ENCODE assay signal across 8 cellular contexts in the genomic region with DNA sequence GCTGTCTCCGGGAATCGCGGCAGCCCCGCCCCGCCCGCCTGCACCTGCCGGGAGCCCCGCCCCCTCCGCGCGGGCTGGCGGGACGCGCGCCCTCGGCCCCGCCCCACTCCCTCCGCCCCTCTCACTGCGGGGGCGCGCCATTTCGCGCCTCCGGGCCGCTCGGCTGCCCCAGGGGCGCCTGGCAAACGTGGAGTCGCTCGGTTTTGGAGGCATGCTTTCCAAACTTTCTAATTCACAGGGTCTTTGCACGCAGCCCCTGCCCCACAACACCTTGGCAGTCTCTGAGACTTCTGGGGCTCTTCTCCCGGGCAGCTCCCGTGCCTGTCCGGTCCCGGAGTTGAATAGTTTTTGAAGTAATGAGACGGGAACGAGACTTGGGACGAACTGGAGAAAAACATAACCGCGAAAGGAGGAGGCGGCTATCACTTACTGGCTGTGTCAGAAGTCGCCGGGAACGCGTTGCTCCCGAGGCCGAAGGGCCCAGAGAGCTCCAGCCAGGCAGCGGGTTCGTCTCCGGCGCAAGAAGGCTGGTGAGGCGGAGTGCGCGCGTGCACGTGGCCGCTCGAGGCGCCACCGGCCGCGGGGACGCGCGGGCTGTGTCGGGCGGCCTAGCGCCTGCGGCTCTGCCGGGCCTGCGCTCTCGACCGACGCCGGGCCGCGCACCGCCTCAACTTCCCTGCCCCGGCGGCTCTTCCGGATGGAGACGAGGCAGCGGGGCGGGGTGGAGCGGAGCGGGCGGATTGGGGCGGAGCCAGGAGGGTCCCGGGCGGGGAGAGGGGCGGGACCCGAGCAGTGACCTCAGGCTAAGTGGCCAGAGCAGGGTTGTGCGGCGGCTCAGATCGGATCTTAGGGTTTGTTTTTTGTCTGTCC. TPM values are rescaled to one million over a fixed set of nuclear protein-coding genes. Genes with fewer than 3 reads are reported as not detected.
A peak's percentile ranks its signal among the peaks of the same experiment; 100 is the strongest.
DNase-seq lines count a peak whose midpoint lies in the region; ATAC-seq and TF ChIP-seq lines count a peak whose summit lies in the region.

MCM9 (minus strand) TSS at position 699 of the 870 bp plus-strand sequence. CDS start 3,436 bp downstream, outside the sequence.

- peak within 1 kb of the TSS; percentile 99 for H3K4me2 ChIP-seq in GM23338

- peaks cover 18% of the 10 kb centered on the region for H3K4me1 Mint-ChIP-seq in GM23338
- H3K4me1 Mint-ChIP-seq in activated T-helper 2 cell treated with anti-CD3 and anti-CD28 coated beads, Interferon-gamma antibody, Interleukin-2, Interleukin-4, amounts not matched to agents 10 μg/mL and 5 μg/mL and 100 μg/mL, durations not matched to agents 14 hours and 24 hours and 36 hours (ENCODE audit: low read depth), result peaks cover 29% of the 10 kb centered on the region
- H3K4me1 Mint-ChIP-seq in natural killer cell treated with Interleukin-12 subunit alpha and Interleukin-12 subunit beta and Interleukin-15 and Interleukin-18, amount 100 ng/mL, for 72 hours (ENCODE audit: low read depth in 2 of 2), result peaks cover 25 to 32% of the 10 kb centered on the region in 2 donors

- H3K27ac ChIP-seq in GM23338 (ENCODE audit: low read depth), result peak within 1 kb of the TSS; percentile 99
- H3K27ac ChIP-seq in RWPE2 (ENCODE audit: poor library complexity, severe bottlenecking), result peak within 1 kb of the TSS; percentile 78

- H3K36me3 Mint-ChIP-seq in GM23338 (ENCODE audit: low read depth), result peaks cover 53% of the 10 kb centered on the region
- peaks cover 38% of the 10 kb centered on the region for H3K36me3 Mint-ChIP-seq in activated T-helper 2 cell treated with anti-CD3 and anti-CD28 coated beads, Interferon-gamma antibody, Interleukin-2, Interleukin-4, amounts not matched to agents 10 μg/mL and 5 μg/mL and 100 μg/mL, durations not matched to agents 14 hours and 24 hours and 36 hours (ENCODE audit: low read depth)
- H3K36me3 Mint-ChIP-seq in natural killer cell treated with Interleukin-12 subunit alpha and Interleukin-12 subunit beta and Interleukin-15 and Interleukin-18, amount 100 ng/mL, for 72 hours, result no peaks in the 10 kb centered on the region

- peak within 1 kb of the TSS; percentile 100 for H2AFZ ChIP-seq in GM23338

- H3K27me3 ChIP-seq in GM23338 (ENCODE audit: insufficient read depth), result no peaks in the 10 kb centered on the region
- no peaks in the 10 kb centered on the region for H3K27me3 ChIP-seq in RWPE2 (ENCODE audit: insufficient read depth, poor library complexity, severe bottlenecking)

- peak within 1 kb of the TSS; percentile 94 for H3K27ac Mint-ChIP-seq in GM23338
- H3K27ac Mint-ChIP-seq in activated T-helper 2 cell treated with anti-CD3 and anti-CD28 coated beads, Interferon-gamma antibody, Interleukin-2, Interleukin-4, amounts not matched to agents 10 μg/mL and 5 μg/mL and 100 μg/mL, durations not matched to agents 14 hours and 24 hours and 36 hours, result peak within 1 kb of the TSS; percentile 96
- peak within 1 kb of the TSS; percentile 86 to 94 for H3K27ac Mint-ChIP-seq in natural killer cell treated with Interleukin-12 subunit alpha and Interleukin-12 subunit beta and Interleukin-15 and Interleukin-18, amount 100 ng/mL, for 72 hours

- H3K9me2 ChIP-seq in GM23338 (ENCODE audit: insufficient read depth), result no peaks in the 10 kb centered on the region; the same call in 1 of the 2 replicates

- intact Hi-C loops in activated T-helper 2 cell treated with anti-CD3 and anti-CD28 coated beads, Interferon-gamma antibody, Interleukin-2, Interleukin-4, amounts not matched to agents 10 μg/mL and 5 μg/mL and 100 μg/mL, durations not matched to agents 14 hours and 24 hours and 36 hours (cut with micrococcal nuclease), result loop anchor here (1.0 to 10.0 kb wide), 4 partner anchors 40 to 528 kb away; partner anchors contain the start of genes ASF1A, FAM184A and MAN1A1

- no peak for TF ChIP-seq CTCF in GM23338 (conservative IDR thresholded peaks at IDR 0.05; ENCODE audit: low read depth in 2 of 2)
- no peak for TF ChIP-seq CTCF in RWPE2 (IDR thresholded peaks at IDR 0.05; ENCODE audit: poor library complexity, severe bottlenecking)
- no peak for TF ChIP-seq CTCF in fibroblast of pulmonary artery (IDR thresholded peaks at IDR 0.05; ENCODE audit: low read length, missing control alignments)

- H3K4me3 ChIP-seq in GM23338, result peak within 1 kb of the TSS; percentile 99
- H3K4me3 ChIP-seq in RWPE2 (ENCODE audit: severe bottlenecking), result peak within 1 kb of the TSS; percentile 59
- H3K4me3 ChIP-seq in fibroblast of pulmonary artery (replicated peaks; ENCODE audit: low read depth, low read length), result peak within 1 kb of the TSS; percentile 93

- H3K36me3 ChIP-seq in GM23338 (ENCODE audit: insufficient read depth) (peaks cover 13% of the 10 kb centered on the region; the same call in 1 of the 2 replicates), RWPE2 (ENCODE audit: low read depth) (peaks cover 29% of the 10 kb centered on the region)

- H4K20me1 ChIP-seq in GM23338 (replicated peaks; ENCODE audit: insufficient read depth), result peaks cover 14% of the 10 kb centered on the region

- H3F3A ChIP-seq in GM23338 (replicated peaks; ENCODE audit: low read depth), result 0 out of 2 replicates have a peak, but pooled peaks cover 2% of the 10 kb centered on the region

- H3K4me1 ChIP-seq in GM23338 (ENCODE audit: insufficient read depth), result peaks cover 7% of the 10 kb centered on the region
- no peaks in the 10 kb centered on the region for H3K4me1 ChIP-seq in RWPE2 (ENCODE audit: insufficient read depth, poor library complexity, severe bottlenecking)

- peaks cover 22% of the 10 kb centered on the region for H3K9me3 Mint-ChIP-seq in GM23338
- peaks cover 15% of the 10 kb centered on the region for H3K9me3 Mint-ChIP-seq in activated T-helper 2 cell treated with anti-CD3 and anti-CD28 coated beads, Interferon-gamma antibody, Interleukin-2, Interleukin-4, amounts not matched to agents 10 μg/mL and 5 μg/mL and 100 μg/mL, durations not matched to agents 14 hours and 24 hours and 36 hours
- H3K9me3 Mint-ChIP-seq in natural killer cell treated with Interleukin-12 subunit alpha and Interleukin-12 subunit beta and Interleukin-15 and Interleukin-18, amount 100 ng/mL, for 72 hours, result no peaks in the 10 kb centered on the region

- peaks cover 67% of the 10 kb centered on the region for H3K79me2 ChIP-seq in GM23338 (replicated peaks; ENCODE audit: insufficient read depth)

- DNase-seq in EL (peak; percentile 91), GM23338 (ENCODE audit: low spot score) (peak; percentile 97), Kasumi-1 (lab: John Stamatoyannopoulos, UW) (peak; percentile 80 to 86), RWPE2 (ENCODE audit: low spot score) (peak; percentile 83), fibroblast of pulmonary artery (ENCODE audit: low read depth) (peak; percentile 83)
- DNase-seq in activated T-helper 2 cell treated with anti-CD3 and anti-CD28 coated beads, Interferon-gamma antibody, Interleukin-2, Interleukin-4, amounts not matched to agents 10 μg/mL and 5 μg/mL and 100 μg/mL, durations not matched to agents 14 hours and 24 hours and 36 hours (ENCODE audit: low spot score), result peak; percentile 84
- DNase-seq in natural killer cell treated with Interleukin-12 subunit alpha and Interleukin-12 subunit beta and Interleukin-15 and Interleukin-18, amount 100 ng/mL, for 72 hours (ENCODE audit: low spot score), result peak; percentile 95
- peak; percentile 95 for DNase-seq in stimulated activated naive CD8-positive, alpha-beta T cell treated with anti-CD3 and anti-CD28 coated beads, Interleukin-15, Interleukin-2, amounts not matched to agents 100 U/mL and 50 U/mL, for 24 hours

- peak; percentile 97 for ATAC-seq in GM23338
- ATAC-seq in RWPE2 (ENCODE audit: low read depth), result peak; percentile 94
- ATAC-seq in natural killer cell treated with Interleukin-12 subunit alpha and Interleukin-12 subunit beta and Interleukin-15 and Interleukin-18, amount 100 ng/mL, for 72 hours, result peak; percentile 98
- ATAC-seq in stimulated activated naive CD8-positive, alpha-beta T cell treated with anti-CD3 and anti-CD28 coated beads, Interleukin-15, Interleukin-2, amounts not matched to agents 100 U/mL and 50 U/mL, for 24 hours, result peak; percentile 99

- H3K4me3 Mint-ChIP-seq in GM23338, result peak within 1 kb of the TSS; percentile 84
- peak within 1 kb of the TSS; percentile 89 for H3K4me3 Mint-ChIP-seq in activated T-helper 2 cell treated with anti-CD3 and anti-CD28 coated beads, Interferon-gamma antibody, Interleukin-2, Interleukin-4, amounts not matched to agents 10 μg/mL and 5 μg/mL and 100 μg/mL, durations not matched to agents 14 hours and 24 hours and 36 hours (ENCODE audit: low read depth)
- peak within 1 kb of the TSS; percentile 94 for H3K4me3 Mint-ChIP-seq in natural killer cell treated with Interleukin-12 subunit alpha and Interleukin-12 subunit beta and Interleukin-15 and Interleukin-18, amount 100 ng/mL, for 72 hours

- H3K27me3 Mint-ChIP-seq in GM23338 (ENCODE audit: insufficient read depth, low read depth, poor library complexity), result peaks cover 2% of the 10 kb centered on the region
- H3K27me3 Mint-ChIP-seq in activated T-helper 2 cell treated with anti-CD3 and anti-CD28 coated beads, Interferon-gamma antibody, Interleukin-2, Interleukin-4, amounts not matched to agents 10 μg/mL and 5 μg/mL and 100 μg/mL, durations not matched to agents 14 hours and 24 hours and 36 hours (ENCODE audit: low read depth), result no peaks in the 10 kb centered on the region
- H3K27me3 Mint-ChIP-seq in natural killer cell treated with Interleukin-12 subunit alpha and Interleukin-12 subunit beta and Interleukin-15 and Interleukin-18, amount 100 ng/mL, for 72 hours, result no peaks in the 10 kb centered on the region

- H3K9me3 ChIP-seq in RWPE2 (ENCODE audit: severe bottlenecking), result no peaks in the 10 kb centered on the region

TF ChIP-seq in GM23338, 12 proteins besides CTCF, POLR2A, EP300 and RAD21 (continues in another document):
- peak; percentile 27; the same call in 1 of the 2 replicates for TF ChIP-seq CREB1 (CRISPR knock-in tag; IDR thresholded peaks at IDR 0.05; ENCODE audit: low read depth)

RNA-seq across cellular contexts. Expression of gene MCM9, which starts in this region (rescaled TPM):
- total RNA-seq in GM23338 (2014; rRNA removed; shearing (Covaris generic)), result 16.6 and 24.8 TPM in 2 replicates
- polyA plus RNA-seq in GM23338 (2016; fragmentation: Nextera tagmentation; extraction: Ambion mirVana), result 12.6 and 14.9 TPM in 2 replicates
- total RNA-seq in activated T-helper 2 cell treated with anti-CD3 and anti-CD28 coated beads, Interferon-gamma antibody, Interleukin-2, Interleukin-4, amounts not matched to agents 10 μg/mL and 5 μg/mL and 100 μg/mL, durations not matched to agents 14 hours and 24 hours and 36 hours, result 18.6 and 21.1 TPM in 2 replicates
- total RNA-seq in natural killer cell treated with Interleukin-12 subunit alpha and Interleukin-12 subunit beta and Interleukin-15 and Interleukin-18, amount 100 ng/mL, for 72 hours, result 10 to 100 TPM; 24.2 to 28.1 TPM

Comparison
In these comparisons a context has a peak if more than half of its experiments do, and no peak if none do; other contexts are left out.
1. Peak in every context shown above with its lines: DNase-seq, ATAC-seq, H3K4me3 ChIP-seq and H3K27ac ChIP-seq.